Comparison of ENCODE assay signal across 10 cellular contexts in genomic region chr18:47883771-47884413, GRCh38. TPM values are rescaled to one million over a fixed set of nuclear protein-coding genes. Genes with fewer than 3 reads are reported as not detected.
DNase-seq lines count a peak whose midpoint lies in the region; ATAC-seq and TF ChIP-seq lines count a peak whose summit lies in the region.
"Had no signal": no experiment of that assay in that cellular context is flagged by ENCODE, and none has a peak within 500 bp of the region (broad histone marks: within the 10 kb centered on the region; RNA-seq: fewer than 3 reads in every experiment).

No MANE protein-coding gene starts in this region.

- WGBS in esophagus muscularis mucosa: 69% methylated on average over 3 of the region's 3 CpGs

- H3K4me1 Mint-ChIP-seq in WTC11: peaks cover 12% of the 10 kb centered on the region

- TF ChIP-seq CTCF in WTC11 (IDR thresholded peaks at IDR 0.05) (no peak), esophagus muscularis mucosa (IDR thresholded peaks at IDR 0.05) (no peak)

- no peak for TF ChIP-seq EP300 in esophagus muscularis mucosa (IDR thresholded peaks at IDR 0.05)

- no peaks in the 10 kb centered on the region for H3K9me3 Mint-ChIP-seq in WTC11
- H3K9me3 Mint-ChIP-seq: neural crest cell had no signal

- H3K36me3 ChIP-seq in esophagus muscularis mucosa: peaks cover 0 to 42% (median 10%) of the 10 kb centered on the region in 4 donors

- no peak for TF ChIP-seq POLR2A in esophagus muscularis mucosa (IDR thresholded peaks at IDR 0.05; ENCODE audit: low read depth)

- peaks cover 22% of the 10 kb centered on the region for H3K36me3 Mint-ChIP-seq in WTC11

- no peak overlapping the region for H3K4me3 ChIP-seq in esophagus muscularis mucosa

- POLR2A ChIA-PET in WTC11 (lab: Charles Lee): no interaction called here

- no peak overlapping the region for H3K4me3 Mint-ChIP-seq in WTC11
- H3K4me3 Mint-ChIP-seq: neural crest cell had no signal

- H3K27me3 ChIP-seq in esophagus muscularis mucosa: no peaks in the 10 kb centered on the region

- DNase-seq in AG08395 (ENCODE audit: low spot score): peak; percentile 3
- DNase-seq in H4 (ENCODE audit: low spot score): peak; percentile 57
- DNase-seq in WTC11 (ENCODE audit: low spot score): no peak
- DNase-seq in iris pigment epithelial cell (ENCODE audit: low read depth): peak; percentile 79
- DNase-seq in esophagus muscularis mucosa (ENCODE audit: extremely low spot score): no peak
- no peak for DNase-seq in NK-92 treated with Interleukin-12 subunit alpha and Interleukin-12 subunit beta, amount 100 ng/mL, for 24 hours (lab: John Stamatoyannopoulos, UW)
- DNase-seq in GDM1 (lab: John Stamatoyannopoulos, UW): no peak
- DNase-seq in NCI-H146 treated with DMSO at 0.1 percent for 48 hours (lab: John Stamatoyannopoulos, UW; ENCODE audit: unreplicated experiment): no peak
- DNase-seq: activated CD4-positive, CD25-positive, alpha-beta regulatory T cell treated with anti-CD3 and anti-CD28 coated beads, Interleukin-2, amount 50 U/mL, for 72 hours had no signal

- no peak for ATAC-seq in WTC11

- H3K4me1 ChIP-seq in esophagus muscularis mucosa: peaks cover 0 to 12% (median 8%) of the 10 kb centered on the region in 4 donors

- no peaks in the 10 kb centered on the region for H3K27me3 Mint-ChIP-seq in WTC11 (ENCODE audit: low read depth)

- CTCF ChIA-PET in WTC11 (lab: Charles Lee): interaction anchor here (1.4 kb wide), 1 partner anchor 108 kb away, joined by 3 read pairs; no protein-coding TSS in a partner anchor

- H3K27ac Mint-ChIP-seq in WTC11: peak overlapping the region; percentile 60

- no peak overlapping the region for H3K27ac ChIP-seq in esophagus muscularis mucosa (replicated peaks in 1 of 4)

- H3K9me3 ChIP-seq in esophagus muscularis mucosa: no peaks in the 10 kb centered on the region

- intact Hi-C loops in esophagus muscularis mucosa (cut with DNase I): no loop called here

TF ChIP-seq in WTC11, 78 proteins besides CTCF, POLR2A, EP300 and RAD21:
- TF ChIP-seq, protein P1, sequence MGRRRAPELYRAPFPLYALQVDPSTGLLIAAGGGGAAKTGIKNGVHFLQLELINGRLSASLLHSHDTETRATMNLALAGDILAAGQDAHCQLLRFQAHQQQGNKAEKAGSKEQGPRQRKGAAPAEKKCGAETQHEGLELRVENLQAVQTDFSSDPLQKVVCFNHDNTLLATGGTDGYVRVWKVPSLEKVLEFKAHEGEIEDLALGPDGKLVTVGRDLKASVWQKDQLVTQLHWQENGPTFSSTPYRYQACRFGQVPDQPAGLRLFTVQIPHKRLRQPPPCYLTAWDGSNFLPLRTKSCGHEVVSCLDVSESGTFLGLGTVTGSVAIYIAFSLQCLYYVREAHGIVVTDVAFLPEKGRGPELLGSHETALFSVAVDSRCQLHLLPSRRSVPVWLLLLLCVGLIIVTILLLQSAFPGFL (CRISPR knock-in tag; IDR thresholded peaks at IDR 0.05; ENCODE audit: borderline replicate concordance): no peak
- no peak for TF ChIP-seq CREM (CRISPR knock-in tag; IDR thresholded peaks at IDR 0.05)
- TF ChIP-seq, protein P2, sequence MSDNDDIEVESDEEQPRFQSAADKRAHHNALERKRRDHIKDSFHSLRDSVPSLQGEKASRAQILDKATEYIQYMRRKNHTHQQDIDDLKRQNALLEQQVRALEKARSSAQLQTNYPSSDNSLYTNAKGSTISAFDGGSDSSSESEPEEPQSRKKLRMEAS (CRISPR knock-in tag; IDR thresholded peaks at IDR 0.05): no peak
- TF ChIP-seq ZNF512 (CRISPR knock-in tag; IDR thresholded peaks at IDR 0.05; ENCODE audit: borderline replicate concordance): no peak
- no peak for TF ChIP-seq ZNF396 (CRISPR knock-in tag; IDR thresholded peaks at IDR 0.05; ENCODE audit: borderline replicate concordance)
- TF ChIP-seq ARID4B (CRISPR knock-in tag; IDR thresholded peaks at IDR 0.05; ENCODE audit: borderline replicate concordance): no peak
- TF ChIP-seq ZNF671 (CRISPR knock-in tag; IDR thresholded peaks at IDR 0.05): no peak

RNA-seq across cellular contexts. Expression of gene SMAD2, which starts 46.6 kb away (rescaled TPM):
- total RNA-seq in H4 (2014; rRNA removed; shearing (Covaris generic)): 102 and 113 TPM in 2 replicates
- total RNA-seq in WTC11 (2021) (104 to 105 TPM (median 105 TPM) in 3 replicates), esophagus muscularis mucosa (10 to 100 TPM; 35.7 to 93.4 (median 89.2) TPM)

Comparison
In these comparisons a context has a peak if more than half of its experiments do, and no peak if none do; other contexts are left out.
1. DNase-seq: peak in AG08395 (single experiment), H4 (single experiment) and iris pigment epithelial cell (single experiment); none in WTC11 (single experiment), esophagus muscularis mucosa (single experiment), NK-92 treated with Interleukin-12 subunit alpha and Interleukin-12 subunit beta, amount 100 ng/mL, for 24 hours (single experiment), GDM1 (single experiment) and NCI-H146 treated with DMSO at 0.1 percent for 48 hours (single experiment).